23 cellular contexts compared by ENCODE assay signal in the genomic region with DNA sequence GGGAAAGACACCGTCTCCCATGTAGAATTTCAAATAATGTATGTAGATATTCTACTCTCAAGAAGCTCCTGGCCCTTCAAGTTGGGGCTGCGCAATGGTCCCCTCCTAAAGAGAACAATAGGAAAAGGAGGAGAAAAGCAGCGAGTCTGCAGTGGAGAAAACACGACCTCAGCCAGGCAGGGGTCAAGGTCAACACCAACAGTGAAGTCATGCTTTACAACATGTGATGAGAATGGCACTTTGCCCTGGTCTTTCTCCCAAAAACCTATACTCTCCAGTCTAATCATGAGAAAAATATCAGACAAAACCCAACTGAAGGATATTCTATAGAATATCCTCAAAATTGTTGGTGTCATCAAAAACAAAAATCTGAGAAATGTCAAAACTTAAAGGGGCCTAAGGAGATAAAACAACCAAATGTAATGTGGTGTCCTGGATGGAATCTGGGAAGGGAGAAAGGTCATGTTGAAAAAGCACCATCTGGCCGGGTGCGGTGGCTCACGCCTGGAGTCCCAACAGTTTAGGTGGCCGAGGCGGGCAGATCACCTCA.
DNase-seq lines count a peak whose midpoint lies in the region; ATAC-seq, FAIRE-seq and TF ChIP-seq lines count a peak whose summit lies in the region.
"Had no signal": no experiment of that assay in that cellular context is flagged by ENCODE, and none has a peak within 500 bp of the region (broad histone marks: within the 10 kb centered on the region; RNA-seq: fewer than 3 reads in every experiment).

No MANE protein-coding gene starts in this region.

- TF ChIP-seq RAD21 in A549 (conservative IDR thresholded peaks at IDR 0.05 in 1 of 2, IDR thresholded peaks at IDR 0.05 in 1 of 2), result no peak
- TF ChIP-seq RAD21 in K562 (CRISPR knock-in tag; conservative IDR thresholded peaks at IDR 0.05 in 1 of 2, IDR thresholded peaks at IDR 0.05 in 1 of 2), result no peak
- no peak for TF ChIP-seq RAD21 in liver (IDR thresholded peaks at IDR 0.05)

- H3K9me3 ChIP-seq in A549 (no peaks in the 10 kb centered on the region), K562 (replicated peaks; ENCODE audit: control insufficient read depth, insufficient read depth, low read depth, low read length) (no peaks in the 10 kb centered on the region), liver (ENCODE audit: control insufficient read depth in 4 of 4, low read length in 3 of 4) (no peaks in the 10 kb centered on the region)
- H3K9me3 ChIP-seq: Caco-2 had no signal

- CTCF ChIA-PET in A549 (lab: Yijun Ruan, JAX) (no interaction called here), K562 (lab: Yijun Ruan, JAX; ENCODE audit: low intra/inter-chr PET ratio) (no interaction called here)

- H4K5ac ChIP-seq in mesendoderm (ENCODE audit: low read length), result no peak overlapping the region

- H2BK5ac ChIP-seq in mesendoderm (ENCODE audit: low read length), result no peak overlapping the region

- no peak overlapping the region for H4K8ac ChIP-seq in mesendoderm (ENCODE audit: low read depth, low read length)

- H3K27ac ChIP-seq in A549, result no peak overlapping the region
- H3K27ac ChIP-seq in K562 (ENCODE audit: extremely low read depth, low read depth, low read length), result no peak overlapping the region
- peak overlapping the region; percentile 57 to 61 for H3K27ac ChIP-seq in liver (ENCODE audit: low read depth in 1 of 2, low read length in 2 of 2)
- no peak overlapping the region for H3K27ac ChIP-seq in mesendoderm (ENCODE audit: low read depth, low read length)
- H3K27ac ChIP-seq: BLaER1 treated with 17β-estradiol and CSF1 and Interleukin-3, amounts not matched to agents 10 nM and 100 nM; C4-2B had no signal

- TF ChIP-seq EP300 in A549 (IDR thresholded peaks at IDR 0.05), result no peak
- no peak for TF ChIP-seq EP300 in K562 (IDR thresholded peaks at IDR 0.05; ENCODE audit: low read length)

- H3K4me2 ChIP-seq in A549 (no peak overlapping the region), K562 (ENCODE audit: insufficient read depth, low read length) (no peak overlapping the region), mesendoderm (ENCODE audit: low read length) (no peak overlapping the region)
- H3K4me2 ChIP-seq: BLaER1 treated with 17β-estradiol and CSF1 and Interleukin-3, amounts not matched to agents 10 nM and 100 nM had no signal

- H3K27me3 ChIP-seq in K562 (ENCODE audit: control insufficient read depth in 2 of 2, insufficient read depth in 2 of 2, low read length in 2 of 2) (no peaks in the 10 kb centered on the region; a peak in 1 of 5 replicates), liver (ENCODE audit: control insufficient read depth in 4 of 4, insufficient read depth in 4 of 4, low read length in 3 of 4) (no peaks in the 10 kb centered on the region), mesendoderm (ENCODE audit: insufficient read depth, low read length, poor library complexity) (no peaks in the 10 kb centered on the region)
- H3K27me3 ChIP-seq: BLaER1 treated with 17β-estradiol and CSF1 and Interleukin-3, amounts not matched to agents 10 nM and 100 nM had no signal

- H2BK120ac ChIP-seq in mesendoderm (ENCODE audit: low read depth, low read length), result no peak overlapping the region

- H3K4me3 ChIP-seq in A549 (no peak overlapping the region), K562 (no peak overlapping the region), liver (ENCODE audit: low read depth in 1 of 3, low read length in 3 of 3) (no peak overlapping the region), mesendoderm (ENCODE audit: low read length) (no peak overlapping the region)
- H3K4me3 ChIP-seq: BLaER1 treated with 17β-estradiol and CSF1 and Interleukin-3, amounts not matched to agents 10 nM and 100 nM had no signal

- H2BK15ac ChIP-seq in mesendoderm (replicated peaks; ENCODE audit: low read depth), result no peak overlapping the region

- no peaks in the 10 kb centered on the region for H3K79me2 ChIP-seq in K562 (ENCODE audit: control insufficient read depth, insufficient read depth, low read length)
- no peaks in the 10 kb centered on the region for H3K79me2 ChIP-seq in mesendoderm (ENCODE audit: control insufficient read depth, insufficient read depth, low read length)

- no peak for ATAC-seq in A549
- no peak for ATAC-seq in K562
- ATAC-seq in left lobe of liver, result peak; percentile 44
- ATAC-seq in HG03196 (IDR thresholded peaks at IDR 0.05; ENCODE audit: unreplicated experiment), result no peak
- ATAC-seq in HG03025 (IDR thresholded peaks at IDR 0.05; ENCODE audit: low FRiP score, unreplicated experiment), result no peak
- ATAC-seq: CD8-positive, alpha-beta T cell had no signal

- no peak overlapping the region for H3K4ac ChIP-seq in mesendoderm (ENCODE audit: low read depth, low read length)

- intact Hi-C loops in K562 (cut with micrococcal nuclease), result no loop called here

- WGBS in A549 (ENCODE audit: missing lambda C conversion rate), result 70% methylated on average over 9 of the region's 9 CpGs
- 24% methylated on average over 8 of the region's 9 CpGs for WGBS in K562 (ENCODE audit: insufficient coverage, low coverage, missing lambda C conversion rate)
- WGBS in liver, result 54% methylated on average over 9 of the region's 9 CpGs
- WGBS in mesendoderm (ENCODE audit: extremely low coverage, insufficient coverage, low lambda C conversion rate), result no CpG with 5 or more reads among the region's 9 CpGs

- in situ Hi-C loops in K562 (cut with MboI), result no loop called here

- TF ChIP-seq POLR2A in A549 (IDR thresholded peaks at IDR 0.05; ENCODE audit: low read length), result no peak
- no peak for TF ChIP-seq POLR2A in K562 (conservative IDR thresholded peaks at IDR 0.05)

- DNase-seq in A549 (ENCODE audit: low read depth in 1 of 2, low spot score in 1 of 2) (no peak), K562 (ENCODE audit: extremely low read depth in 1 of 4, low spot score in 3 of 4) (no peak), left lobe of liver (ENCODE audit: low spot score) (no peak), mesendoderm (no peak), NCI-H748 (lab: John Stamatoyannopoulos, UW; ENCODE audit: unreplicated experiment) (no peak)
- DNase-seq: 8988T; AML-193; Caco-2; Calu3; CD4-positive, alpha-beta T cell; CD8-positive, alpha-beta T cell; DMS79 treated with DMSO at 0.1 percent for 48 hours; GF-D8 had no signal

- H3K36me3 ChIP-seq in K562 (ENCODE audit: control insufficient read depth, insufficient read depth, low read length) (no peaks in the 10 kb centered on the region), liver (ENCODE audit: control insufficient read depth in 4 of 4, insufficient read depth in 3 of 4, low read depth in 1 of 4, low read length in 3 of 4) (no peaks in the 10 kb centered on the region), mesendoderm (ENCODE audit: control insufficient read depth, insufficient read depth, low read length) (no peaks in the 10 kb centered on the region)

- H4K20me1 ChIP-seq in K562 (replicated peaks; ENCODE audit: control insufficient read depth, insufficient read depth, low read length), result no peaks in the 10 kb centered on the region
- H4K20me1 ChIP-seq: BLaER1 treated with 17β-estradiol and CSF1 and Interleukin-3, amounts not matched to agents 10 nM and 100 nM had no signal

- no peak for TF ChIP-seq CTCF in A549 (IDR thresholded peaks at IDR 0.05)
- TF ChIP-seq CTCF in K562 (IDR thresholded peaks at IDR 0.05 in 2 of 3, conservative IDR thresholded peaks at IDR 0.05 in 1 of 3; ENCODE audit: insufficient read depth in 2 of 3, low read depth in 1 of 3, low read length in 3 of 3), result no peak
- TF ChIP-seq CTCF in liver (IDR thresholded peaks at IDR 0.05; ENCODE audit: low read depth, low read length, missing input control), result no peak

- H2AK5ac ChIP-seq in mesendoderm (ENCODE audit: low read length), result no peak overlapping the region

- H3K23ac ChIP-seq in mesendoderm (ENCODE audit: low read length), result no peak overlapping the region

- no peaks in the 10 kb centered on the region for H3K9me1 ChIP-seq in K562 (ENCODE audit: control insufficient read depth, insufficient read depth, low read length)

- H3K9ac ChIP-seq in K562 (ENCODE audit: insufficient read depth in 1 of 2, low read depth in 2 of 2, low read length in 2 of 2) (no peak overlapping the region), liver (ENCODE audit: low read depth in 1 of 2, low read length in 2 of 2) (no peak overlapping the region), mesendoderm (ENCODE audit: low read length) (no peak overlapping the region)
- H3K9ac ChIP-seq: BLaER1 treated with 17β-estradiol and CSF1 and Interleukin-3, amounts not matched to agents 10 nM and 100 nM had no signal

- BruUV-seq in K562 (replicated peaks; lab: Mats Ljungman, UMichigan), result no TSS peak

- H3K56ac ChIP-seq in mesendoderm (ENCODE audit: low read length), result no peak overlapping the region

- no peak overlapping the region for H2AFZ ChIP-seq in K562 (ENCODE audit: low read depth, low read length)

- POLR2A ChIA-PET in A549 (lab: Yijun Ruan, JAX), result no interaction called here
- POLR2A ChIA-PET in K562 (lab: Yijun Ruan, JAX), result no interaction called here

- H3K79me1 ChIP-seq in mesendoderm (ENCODE audit: low read length), result no peaks in the 10 kb centered on the region

- H3K18ac ChIP-seq in mesendoderm (ENCODE audit: low read length), result no peak overlapping the region

- H3K4me1 ChIP-seq in A549, result no peaks in the 10 kb centered on the region
- H3K4me1 ChIP-seq in K562 (replicated peaks in 1 of 2; ENCODE audit: control insufficient read depth in 2 of 2, insufficient read depth in 2 of 2, low read length in 2 of 2), result no peaks in the 10 kb centered on the region
- peaks cover 2 to 21% (median 12%) of the 10 kb centered on the region in 4 donors for H3K4me1 ChIP-seq in liver (ENCODE audit: control insufficient read depth in 4 of 4, insufficient read depth in 4 of 4, low read length in 3 of 4)
- H3K4me1 ChIP-seq in mesendoderm (ENCODE audit: control insufficient read depth, low read depth, low read length), result no peaks in the 10 kb centered on the region
- H3K4me1 ChIP-seq: BLaER1 treated with 17β-estradiol and CSF1 and Interleukin-3, amounts not matched to agents 10 nM and 100 nM; Caco-2 had no signal

- FAIRE-seq in A549 (lab: Jason Lieb, UNC) (no peak), K562 (lab: Jason Lieb, UNC) (no peak)
- FAIRE-seq: A204.1, D721Med, G401.6, GM12891, GM19239 had no signal

TF ChIP-seq in K562, 482 proteins besides CTCF, POLR2A, EP300 and RAD21:
- TF ChIP-seq SIN3A (IDR thresholded peaks at IDR 0.05; ENCODE audit: borderline replicate concordance in 2 of 2, control insufficient read depth in 1 of 2, low read depth in 2 of 2, low read length in 2 of 2) (no peak), ZNF316 (IDR thresholded peaks at IDR 0.05) (0 out of 2 replicates have a peak, but pooled peaks have one; percentile 11)

TF ChIP-seq in liver, 16 proteins besides CTCF, POLR2A, EP300 and RAD21:
- peak; percentile 21 to 57 for TF ChIP-seq HNF4A (conservative IDR thresholded peaks at IDR 0.05)
- TF ChIP-seq NR2F2 (IDR thresholded peaks at IDR 0.05), result peak; percentile 17
- peak in 1 of 2 donors; percentile 64 for TF ChIP-seq RXRA (IDR thresholded peaks at IDR 0.05)
- TF ChIP-seq GABPA (IDR thresholded peaks at IDR 0.05 in 1 of 2, conservative IDR thresholded peaks at IDR 0.05 in 1 of 2), result no peak
- TF ChIP-seq, protein P1, sequence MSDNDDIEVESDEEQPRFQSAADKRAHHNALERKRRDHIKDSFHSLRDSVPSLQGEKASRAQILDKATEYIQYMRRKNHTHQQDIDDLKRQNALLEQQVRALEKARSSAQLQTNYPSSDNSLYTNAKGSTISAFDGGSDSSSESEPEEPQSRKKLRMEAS (IDR thresholded peaks at IDR 0.05), result no peak

Comparison
In these comparisons a context has a peak if more than half of its experiments do, and no peak if none do; other contexts are left out.
1. H3K27ac ChIP-seq: peak in liver (2 of 2); none in A549 (0 of 2), K562 (single experiment) and mesendoderm (single experiment).